11 cellular contexts compared by ENCODE assay signal in the genomic region with DNA sequence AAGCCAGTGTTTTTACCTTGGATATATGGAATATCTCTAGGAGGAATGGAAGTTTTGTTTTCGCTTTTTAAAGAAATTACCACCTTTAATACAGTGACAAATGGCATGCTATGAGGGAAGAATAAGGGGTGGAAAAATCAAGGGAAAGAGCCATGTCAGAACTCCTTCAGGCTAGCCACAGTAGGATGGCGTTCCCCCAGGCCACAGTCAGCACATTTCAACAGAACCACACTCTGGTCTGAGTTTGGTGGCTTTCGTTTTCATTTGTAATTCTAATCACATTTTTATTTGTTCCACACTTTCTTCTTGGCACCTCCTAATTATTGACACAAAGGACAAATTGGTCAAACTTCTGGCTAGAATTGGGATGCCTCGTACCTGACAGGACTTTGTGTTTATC.
DNase-seq lines count a peak whose midpoint lies in the region; TF ChIP-seq lines count a peak whose summit lies in the region.
"Had no signal": no experiment of that assay in that cellular context is flagged by ENCODE, and none has a peak within 500 bp of the region (broad histone marks: within the 10 kb centered on the region; RNA-seq: fewer than 3 reads in every experiment).

No MANE protein-coding gene starts in this region.

- in situ Hi-C loops in astrocyte of the spinal cord (cut with HindIII; ENCODE audit: low sequenced_read_pairs), result no loop called here

- WGBS in lower leg skin, 2 donors, result 59 to 72% methylated on average over 4 of the region's 4 CpGs

- peak; percentile 23 for DNase-seq in AG08396 (ENCODE audit: low spot score)
- peak; percentile 27 for DNase-seq in RPMI7951 (ENCODE audit: low read depth)
- peak; percentile 4 for DNase-seq in astrocyte of the spinal cord (ENCODE audit: low read depth, low spot score)
- DNase-seq in DMS79 treated with DMSO at 0.1 percent for 48 hours (lab: John Stamatoyannopoulos, UW), result no peak
- DNase-seq in NCI-H2081 (lab: John Stamatoyannopoulos, UW), result no peak
- DNase-seq in lower leg skin (ENCODE audit: low spot score in 2 of 2), result no peak
- no peak for DNase-seq in NOMO-1 treated with DMSO at 0.1 percent for 48 hours (lab: John Stamatoyannopoulos, UW; ENCODE audit: unreplicated experiment)
- DNase-seq: CD4-positive, CD25-positive, alpha-beta regulatory T cell; DMS53 had no signal

- intact Hi-C loops in lower leg skin (cut with DNase I; ENCODE audit: low total_unique reads), result no loop called here

- H3K4me3 ChIP-seq in astrocyte of the spinal cord (ENCODE audit: low read depth, low read length), result no peak overlapping the region
- no peak overlapping the region for H3K4me3 ChIP-seq in lower leg skin (ENCODE audit: low read depth, poor library complexity, severe bottlenecking)
- H3K4me3 ChIP-seq: BLaER1 treated with 17β-estradiol and CSF1 and Interleukin-3, amounts not matched to agents 10 nM and 100 nM; GM23248 had no signal

- no peak for TF ChIP-seq POLR2A in lower leg skin (IDR thresholded peaks at IDR 0.05)

- TF ChIP-seq CTCF in astrocyte of the spinal cord (IDR thresholded peaks at IDR 0.05; ENCODE audit: low read depth, low read length) (no peak), lower leg skin (IDR thresholded peaks at IDR 0.05) (no peak)

Comparison
In these comparisons a context has a peak if more than half of its experiments do, and no peak if none do; other contexts are left out.
1. DNase-seq: peak in AG08396 (single experiment), RPMI7951 (single experiment) and astrocyte of the spinal cord (single experiment); none in DMS79 treated with DMSO at 0.1 percent for 48 hours (single experiment), NCI-H2081 (0 of 2), lower leg skin (0 of 2) and NOMO-1 treated with DMSO at 0.1 percent for 48 hours (single experiment).